In the genomic region with DNA sequence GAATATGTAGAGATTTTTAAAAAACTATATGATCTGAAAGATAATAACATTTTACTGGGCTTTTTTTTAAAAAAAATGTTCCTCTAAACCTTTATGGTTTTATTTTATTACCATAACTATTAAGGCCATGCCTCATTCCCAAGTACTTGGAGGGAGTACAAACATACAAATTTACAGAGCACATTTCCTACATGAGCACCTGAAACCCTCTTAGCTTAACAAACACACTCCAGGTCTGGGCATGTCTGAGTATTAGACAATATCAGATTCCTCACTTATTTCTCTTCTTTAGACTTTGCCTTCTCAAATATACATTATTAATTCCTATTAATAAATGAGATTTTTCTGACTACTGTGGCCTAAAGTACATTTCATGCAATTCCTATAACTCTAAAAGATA, we compare ENCODE assay signal across 12 cellular contexts.
"Had no signal": no experiment of that assay in that cellular context is flagged by ENCODE, and none has a peak within 500 bp of the region (broad histone marks: within the 10 kb centered on the region; RNA-seq: fewer than 3 reads in every experiment).

No MANE protein-coding gene starts in this region.

- H3K4me3 ChIP-seq: pancreas, sigmoid colon, spleen, stomach, testis, upper lobe of left lung had no signal

- H3K27ac ChIP-seq: brain microvascular endothelial cell, pancreas, sigmoid colon, spleen, stomach, testis, upper lobe of left lung had no signal

- H3K9me3 ChIP-seq: pancreas, sigmoid colon, spleen, stomach, testis, upper lobe of left lung had no signal

- ATAC-seq: left ventricle myocardium superior; naive thymus-derived CD8-positive, alpha-beta T cell had no signal

- H3K27me3 ChIP-seq: brain microvascular endothelial cell, pancreas, sigmoid colon, spleen, stomach, testis, upper lobe of left lung had no signal

- DNase-seq: activated CD4-positive, CD25-positive, alpha-beta regulatory T cell treated with anti-CD3 and anti-CD28 coated beads, Interleukin-2, amount 50 U/mL, for 72 hours; activated naive CD4-positive, alpha-beta T cell treated with Interleukin-2 at 50 U/mL for 16 hours; effector memory CD4-positive, alpha-beta T cell; left ventricle myocardium superior; sigmoid colon; spleen; stomach; testis; upper lobe of left lung had no signal

- H3K36me3 ChIP-seq: brain microvascular endothelial cell, pancreas, sigmoid colon, spleen, stomach, upper lobe of left lung had no signal

- H3K4me1 ChIP-seq: pancreas, sigmoid colon, spleen, stomach, testis, upper lobe of left lung had no signal
